In genomic region chr11:67239795-67240574, GRCh38 we compare ENCODE assay signal across 8 cellular contexts. TPM values are rescaled to one million over a fixed set of nuclear protein-coding genes. Genes with fewer than 3 reads are reported as not detected.
DNase-seq lines count a peak whose midpoint lies in the region; ATAC-seq and TF ChIP-seq lines count a peak whose summit lies in the region.

No MANE protein-coding gene starts in this region.

- H3K4me1 Mint-ChIP-seq in IgD-negative memory B cell = peaks cover 31 to 40% (median 35%) of the 10 kb centered on the region in 3 donors

- peak overlapping the region; percentile 95 to 100 (median 97) for H3K27ac Mint-ChIP-seq in IgD-negative memory B cell

- no peaks in the 10 kb centered on the region for H3K9me3 ChIP-seq in mucosa of descending colon

- ATAC-seq in GM21529 (IDR thresholded peaks at IDR 0.05; ENCODE audit: unreplicated experiment) (peak; percentile 88), mucosa of descending colon (peak; percentile 95)

- H3K36me3 ChIP-seq in mucosa of descending colon (ENCODE audit: low read depth) = no peaks in the 10 kb centered on the region

- no peaks in the 10 kb centered on the region for H3K27me3 Mint-ChIP-seq in IgD-negative memory B cell

- peak overlapping the region; percentile 22 for H3K4me3 ChIP-seq in mucosa of descending colon

- intact Hi-C loops in mucosa of descending colon (cut with DNase I, micrococcal nuclease) = no loop called here

- DNase-seq in DMS114 treated with DMSO at 0.1 percent for 48 hours (lab: John Stamatoyannopoulos, UW; ENCODE audit: unreplicated experiment) (peak; percentile 99), OCI-M1 (lab: John Stamatoyannopoulos, UW) (peak; percentile 98), activated T-cell treated with anti-CD3 and anti-CD28 coated beads for 48 hours (ENCODE audit: low read depth) (peak; percentile 95), epithelial cell of prostate (ENCODE audit: low read depth, low spot score) (peak; percentile 94), mucosa of descending colon (peak; percentile 95 to 98 (median 97))
- DNase-seq in stimulated activated CD8-positive, alpha-beta memory T cell treated with anti-CD3 and anti-CD28 coated beads, Interleukin-4, amount 100 ng/mL, for 1 hour (ENCODE audit: low read depth in 2 of 2, low spot score in 1 of 2) = peak; percentile 85 to 89

- peak overlapping the region; percentile 92 to 98 (median 97) for H3K4me3 Mint-ChIP-seq in IgD-negative memory B cell

- no peaks in the 10 kb centered on the region for H3K9me3 Mint-ChIP-seq in IgD-negative memory B cell

- H3K36me3 Mint-ChIP-seq in IgD-negative memory B cell = peaks cover 3% of the 10 kb centered on the region

- peaks cover 38% of the 10 kb centered on the region for H3K4me1 ChIP-seq in mucosa of descending colon (ENCODE audit: low read depth)

- H3K27ac ChIP-seq in epithelial cell of prostate = peak overlapping the region; percentile 85

- TF ChIP-seq CTCF in mucosa of descending colon (IDR thresholded peaks at IDR 0.05) = peak; percentile 18

RNA-seq across cellular contexts. Expression of gene GRK2, which starts 26.3 kb away (rescaled TPM):
- polyA plus RNA-seq in IgD-negative memory B cell = 26.2 TPM
- total RNA-seq in mucosa of descending colon = 100 to 1,000 TPM in 2 of 3 donors, 10 to 100 TPM in 1; 86.8 to 114 (median 106) TPM

RNA-seq across cellular contexts. Expression of gene ANKRD13D, which starts 49.1 kb away (rescaled TPM):
- polyA plus RNA-seq in IgD-negative memory B cell = 17.3 TPM
- total RNA-seq in mucosa of descending colon = 10 to 100 TPM; 20.0 to 46.3 (median 26.7) TPM

Comparison
In these comparisons a context has a peak if more than half of its experiments do, and no peak if none do; other contexts are left out.
1. Peak in every context shown above with its lines: DNase-seq, ATAC-seq, H3K4me3 ChIP-seq and H3K27ac ChIP-seq.